Comparison of ENCODE assay signal across 21 cellular contexts in the genomic region with DNA sequence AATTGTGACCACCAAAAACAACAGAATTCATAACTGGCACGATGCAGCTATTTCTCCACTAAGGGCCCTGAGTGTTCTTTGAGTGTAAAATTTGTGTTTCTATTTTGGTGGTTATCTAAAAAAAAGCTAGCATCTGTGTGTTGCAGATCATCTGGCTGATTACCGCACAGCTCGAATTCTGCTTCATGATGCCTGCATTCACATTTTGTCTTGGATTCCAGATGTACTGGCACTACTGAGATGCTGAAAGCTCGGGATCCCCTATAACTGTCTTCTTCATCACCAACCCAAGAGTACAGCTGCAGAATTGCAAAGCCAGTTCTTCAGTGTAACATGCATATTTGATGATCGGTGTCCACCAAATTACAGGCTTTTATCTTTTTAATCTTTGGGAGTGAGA.
"Had no signal": no experiment of that assay in that cellular context is flagged by ENCODE, and none has a peak within 500 bp of the region (broad histone marks: within the 10 kb centered on the region; RNA-seq: fewer than 3 reads in every experiment).

No MANE protein-coding gene starts in this region.

- H3K27ac ChIP-seq: colonic mucosa, neural progenitor cell, ovary, WERI-Rb-1 had no signal

- ATAC-seq: left ventricle myocardium superior; mucosa of descending colon; stimulated activated memory B cell treated with anti-CD40 and anti-IgM and Interleukin-4, amounts not matched to agents 10 μg/mL and 1 μg/mL and 100 μg/mL, for 72 hours had no signal

- H3K27ac Mint-ChIP-seq: activated naive CD8-positive, alpha-beta T cell; neural progenitor cell; stimulated activated memory B cell treated with anti-CD40 and anti-IgM and Interleukin-4, amounts not matched to agents 10 μg/mL and 1 μg/mL and 100 μg/mL, for 72 hours had no signal

- H3K27me3 Mint-ChIP-seq: stimulated activated memory B cell treated with anti-CD40 and anti-IgM and Interleukin-4, amounts not matched to agents 10 μg/mL and 1 μg/mL and 100 μg/mL, for 72 hours had no signal

- DNase-seq: activated CD4-positive, alpha-beta T cell treated with anti-CD3 and anti-CD28 coated beads for 1 hour; activated CD8-positive, alpha-beta memory T cell treated with anti-CD3 and anti-CD28 coated beads for 24 hours; activated CD8-positive, alpha-beta memory T cell treated with anti-CD3 and anti-CD28 coated beads, Interleukin-2, amount 50 U/mL, for 48 hours; activated gamma-delta T cell; activated T-cell treated with anti-CD3 and anti-CD28 coated beads, Interleukin-2, amount 50 U/mL, for 48 hours; colonic mucosa; erythroblast; heart right ventricle; kidney glomerular epithelial cell; left ventricle myocardium superior; mucosa of descending colon; naive B cell; ovary; spleen; stimulated activated CD4-positive, alpha-beta T cell treated with anti-CD3 and anti-CD28 coated beads, Interleukin-4, amount 100 ng/mL, for 4 hours; SW 1271; T-helper 2 cell; WERI-Rb-1 had no signal

- H3K4me3 Mint-ChIP-seq: activated naive CD8-positive, alpha-beta T cell; naive B cell; neural progenitor cell; stimulated activated memory B cell treated with anti-CD40 and anti-IgM and Interleukin-4, amounts not matched to agents 10 μg/mL and 1 μg/mL and 100 μg/mL, for 72 hours had no signal
